10 cellular contexts compared by ENCODE assay signal in genomic region chr9:112065781-112066606, GRCh38.
DNase-seq lines count a peak whose midpoint lies in the region; ATAC-seq and TF ChIP-seq lines count a peak whose summit lies in the region.
"Had no signal": no experiment of that assay in that cellular context is flagged by ENCODE, and none has a peak within 500 bp of the region (broad histone marks: within the 10 kb centered on the region; RNA-seq: fewer than 3 reads in every experiment).

No MANE protein-coding gene starts in this region.

- H3K4me1 ChIP-seq in mucosa of stomach (ENCODE audit: control insufficient read depth, insufficient read depth, low read length): peaks cover 36% of the 10 kb centered on the region

- H3K27ac Mint-ChIP-seq in activated T-helper 17 cell treated with anti-CD3 and anti-CD28 coated beads, Interleukin-2, amount 50 U/mL, for 72 hours: no peak overlapping the region
- no peak overlapping the region for H3K27ac Mint-ChIP-seq in natural killer cell treated with Interleukin-12 subunit alpha and Interleukin-12 subunit beta and Interleukin-15 and Interleukin-18, amount 100 ng/mL, for 72 hours

- H3K36me3 ChIP-seq in mucosa of stomach (ENCODE audit: control insufficient read depth, insufficient read depth, low read length): no peaks in the 10 kb centered on the region
- H3K36me3 ChIP-seq: tibial artery had no signal

- no peaks in the 10 kb centered on the region for H3K9me3 Mint-ChIP-seq in activated T-helper 17 cell treated with anti-CD3 and anti-CD28 coated beads, Interleukin-2, amount 50 U/mL, for 72 hours
- no peaks in the 10 kb centered on the region for H3K9me3 Mint-ChIP-seq in natural killer cell treated with Interleukin-12 subunit alpha and Interleukin-12 subunit beta and Interleukin-15 and Interleukin-18, amount 100 ng/mL, for 72 hours

- H3K4me1 Mint-ChIP-seq in activated T-helper 17 cell treated with anti-CD3 and anti-CD28 coated beads, Interleukin-2, amount 50 U/mL, for 72 hours: peaks cover 13% of the 10 kb centered on the region
- H3K4me1 Mint-ChIP-seq in natural killer cell treated with Interleukin-12 subunit alpha and Interleukin-12 subunit beta and Interleukin-15 and Interleukin-18, amount 100 ng/mL, for 72 hours (ENCODE audit: low read depth in 2 of 2): peaks cover 27 to 28% of the 10 kb centered on the region in 2 donors

- DNase-seq in Daoy (ENCODE audit: low read depth): peak; percentile 97
- DNase-seq in NCI-H2196 treated with DMSO at 0.1 percent for 48 hours (lab: John Stamatoyannopoulos, UW; ENCODE audit: unreplicated experiment): peak; percentile 44
- DNase-seq in epithelial cell of esophagus (ENCODE audit: low read depth): peak; percentile 89
- DNase-seq in dedifferentiated amniotic fluid mesenchymal stem cell (ENCODE audit: extremely low spot score): no peak
- DNase-seq in activated CD8-positive, alpha-beta memory T cell treated with anti-CD3 and anti-CD28 coated beads, Interleukin-2, amount 50 U/mL, for 48 hours: no peak
- no peak for DNase-seq in natural killer cell treated with Interleukin-12 subunit alpha and Interleukin-12 subunit beta and Interleukin-15 and Interleukin-18, amount 100 ng/mL, for 72 hours (ENCODE audit: low spot score)
- DNase-seq: activated CD4-positive, alpha-beta T cell treated with anti-CD3 and anti-CD28 coated beads for 48 hours; tibial artery had no signal

- no peak for ATAC-seq in activated T-helper 17 cell treated with anti-CD3 and anti-CD28 coated beads, Interleukin-2, amount 50 U/mL, for 72 hours (replicated peaks)
- no peak for ATAC-seq in natural killer cell treated with Interleukin-12 subunit alpha and Interleukin-12 subunit beta and Interleukin-15 and Interleukin-18, amount 100 ng/mL, for 72 hours

- H3K4me3 ChIP-seq in epithelial cell of esophagus (ENCODE audit: low read length) (no peak overlapping the region), mucosa of stomach (ENCODE audit: low read length) (no peak overlapping the region)
- H3K4me3 ChIP-seq: tibial artery had no signal

- peak overlapping the region; percentile 23 for H3K9ac ChIP-seq in mucosa of stomach (ENCODE audit: low read length)

- H3K36me3 Mint-ChIP-seq in activated T-helper 17 cell treated with anti-CD3 and anti-CD28 coated beads, Interleukin-2, amount 50 U/mL, for 72 hours (ENCODE audit: low read depth): no peaks in the 10 kb centered on the region
- H3K36me3 Mint-ChIP-seq in natural killer cell treated with Interleukin-12 subunit alpha and Interleukin-12 subunit beta and Interleukin-15 and Interleukin-18, amount 100 ng/mL, for 72 hours: peaks cover 21% of the 10 kb centered on the region

- no peaks in the 10 kb centered on the region for H3K27me3 ChIP-seq in mucosa of stomach (ENCODE audit: control insufficient read depth, insufficient read depth, low read length)
- H3K27me3 ChIP-seq: tibial artery had no signal

- TF ChIP-seq CTCF in epithelial cell of esophagus (IDR thresholded peaks at IDR 0.05; ENCODE audit: insufficient read depth, low read depth, low read length, missing control alignments): no peak

- no peak overlapping the region for H3K4me3 Mint-ChIP-seq in activated T-helper 17 cell treated with anti-CD3 and anti-CD28 coated beads, Interleukin-2, amount 50 U/mL, for 72 hours
- H3K4me3 Mint-ChIP-seq in natural killer cell treated with Interleukin-12 subunit alpha and Interleukin-12 subunit beta and Interleukin-15 and Interleukin-18, amount 100 ng/mL, for 72 hours: no peak overlapping the region

- H3K27me3 Mint-ChIP-seq in activated T-helper 17 cell treated with anti-CD3 and anti-CD28 coated beads, Interleukin-2, amount 50 U/mL, for 72 hours: no peaks in the 10 kb centered on the region
- no peaks in the 10 kb centered on the region for H3K27me3 Mint-ChIP-seq in natural killer cell treated with Interleukin-12 subunit alpha and Interleukin-12 subunit beta and Interleukin-15 and Interleukin-18, amount 100 ng/mL, for 72 hours

- no peaks in the 10 kb centered on the region for H3K9me3 ChIP-seq in mucosa of stomach (ENCODE audit: control insufficient read depth, low read length)
- H3K9me3 ChIP-seq: tibial artery had no signal

Comparison
In these comparisons a context has a peak if more than half of its experiments do, and no peak if none do; other contexts are left out.
1. DNase-seq: peak in Daoy (single experiment), NCI-H2196 treated with DMSO at 0.1 percent for 48 hours (single experiment) and epithelial cell of esophagus (single experiment); none in dedifferentiated amniotic fluid mesenchymal stem cell (single experiment), activated CD8-positive, alpha-beta memory T cell treated with anti-CD3 and anti-CD28 coated beads, Interleukin-2, amount 50 U/mL, for 48 hours (single experiment) and natural killer cell treated with Interleukin-12 subunit alpha and Interleukin-12 subunit beta and Interleukin-15 and Interleukin-18, amount 100 ng/mL, for 72 hours (single experiment).